ENCODE assay signal across 1 cellular context in the genomic region with DNA sequence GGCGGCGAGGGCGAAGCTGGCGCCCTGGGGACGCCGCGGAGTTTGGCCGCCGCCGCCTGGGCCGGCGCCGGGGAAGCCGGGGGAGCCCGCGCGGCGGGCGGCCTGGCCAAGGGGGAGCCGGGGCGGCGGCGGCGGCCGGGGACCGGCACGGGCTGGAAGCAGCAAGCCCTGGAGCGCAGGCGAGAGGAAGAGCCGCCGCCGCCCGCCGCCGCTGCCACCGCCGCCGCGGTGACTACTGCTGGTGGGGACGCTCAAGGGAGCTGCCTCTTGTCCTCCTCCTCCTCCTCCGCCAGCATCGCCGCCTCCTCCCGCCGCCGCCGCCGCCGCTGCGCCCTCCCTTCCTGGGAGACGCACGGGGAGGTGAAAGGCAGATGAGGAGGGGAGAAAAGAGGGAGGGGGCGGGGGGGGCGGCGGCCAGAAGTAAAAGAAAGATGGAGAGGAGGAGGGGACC.
TF ChIP-seq lines count a peak whose summit lies in the region.

No MANE protein-coding gene starts in this region.

TF ChIP-seq in endothelial cell of umbilical vein, 7 proteins besides CTCF, POLR2A, EP300 and RAD21 (continued from another document):
- TF ChIP-seq, protein P1, sequence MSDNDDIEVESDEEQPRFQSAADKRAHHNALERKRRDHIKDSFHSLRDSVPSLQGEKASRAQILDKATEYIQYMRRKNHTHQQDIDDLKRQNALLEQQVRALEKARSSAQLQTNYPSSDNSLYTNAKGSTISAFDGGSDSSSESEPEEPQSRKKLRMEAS (IDR thresholded peaks at IDR 0.05; ENCODE audit: insufficient read depth, insufficient read length), result no peak
